In genomic region chr15:61228025-61228901, GRCh38 we compare ENCODE assay signal across 8 cellular contexts. TPM values are rescaled to one million over a fixed set of nuclear protein-coding genes. Genes with fewer than 3 reads are reported as not detected.
DNase-seq lines count a peak whose midpoint lies in the region; ATAC-seq and TF ChIP-seq lines count a peak whose summit lies in the region.

No MANE protein-coding gene starts in this region.

- H3K79me2 ChIP-seq in osteoblast (ENCODE audit: insufficient read depth, low read length): peaks cover 9% of the 10 kb centered on the region

- H3K4me1 ChIP-seq in osteoblast (ENCODE audit: insufficient read depth, low read length): peaks cover 14% of the 10 kb centered on the region

- peak overlapping the region; percentile 94 for H3K4me2 ChIP-seq in osteoblast (ENCODE audit: insufficient read depth, low read length)

- H3K9me3 ChIP-seq in SK-N-MC (ENCODE audit: low read depth, low read length): no peaks in the 10 kb centered on the region
- H3K9me3 ChIP-seq in osteoblast (ENCODE audit: low read depth, low read length): no peaks in the 10 kb centered on the region

- peaks cover 31% of the 10 kb centered on the region for H3K27me3 ChIP-seq in osteoblast (ENCODE audit: insufficient read depth, low read length)

- DNase-seq in NCI-H1105 treated with DMSO at 0.1 percent for 48 hours (lab: John Stamatoyannopoulos, UW): peak; percentile 57
- no peak for DNase-seq in NCI-H1105 (lab: John Stamatoyannopoulos, UW)
- DNase-seq in SK-N-MC (ENCODE audit: low read depth, low spot score): no peak
- peak; percentile 39 for DNase-seq in fibroblast of the aortic adventitia (ENCODE audit: low read depth)
- DNase-seq in osteoblast (ENCODE audit: insufficient read length, low spot score, missing footprints): peak; percentile 84
- DNase-seq in mesenteric fat pad (ENCODE audit: low spot score): no peak

- H3K36me3 ChIP-seq in SK-N-MC (ENCODE audit: insufficient read depth, low read length) (no peaks in the 10 kb centered on the region), osteoblast (ENCODE audit: insufficient read depth, low read length) (no peaks in the 10 kb centered on the region)

- ATAC-seq in GM19467 (IDR thresholded peaks at IDR 0.05; ENCODE audit: unreplicated experiment): no peak
- no peak for ATAC-seq in HG03175 (IDR thresholded peaks at IDR 0.05; ENCODE audit: unreplicated experiment)

- H2AFZ ChIP-seq in osteoblast (ENCODE audit: low read length): peak overlapping the region; percentile 74

- H3K27ac ChIP-seq in SK-N-MC (no peak overlapping the region), osteoblast (ENCODE audit: low read depth, low read length) (no peak overlapping the region)

- H4K20me1 ChIP-seq in osteoblast (ENCODE audit: insufficient read depth, low read length): peaks cover 6% of the 10 kb centered on the region

- TF ChIP-seq CTCF in fibroblast of the aortic adventitia (IDR thresholded peaks at IDR 0.05; ENCODE audit: insufficient read depth, low read length) (no peak), osteoblast (IDR thresholded peaks at IDR 0.05; ENCODE audit: extremely low read depth, low read depth, low read length) (no peak)

- peak overlapping the region; percentile 62 for H3K9ac ChIP-seq in SK-N-MC (ENCODE audit: insufficient read length)

- H3K4me3 ChIP-seq in SK-N-MC (peak overlapping the region; percentile 83), fibroblast of the aortic adventitia (ENCODE audit: low read depth, low read length) (peak overlapping the region; percentile 78), osteoblast (ENCODE audit: insufficient read depth, low read length) (peak overlapping the region; percentile 78)

RNA-seq across cellular contexts. Expression of gene RORA, which starts 0.8 kb away (rescaled TPM):
- total RNA-seq in fibroblast of the aortic adventitia (ENCODE audit: low replicate concordance) (4.0 and 11.0 TPM in 2 replicates), osteoblast (24.6 and 29.5 TPM in 2 replicates), mesenteric fat pad (23.4 TPM)

Comparison
In these comparisons a context has a peak if more than half of its experiments do, and no peak if none do; other contexts are left out.
1. DNase-seq: peak in NCI-H1105 treated with DMSO at 0.1 percent for 48 hours (single experiment), fibroblast of the aortic adventitia (single experiment) and osteoblast (single experiment); none in NCI-H1105 (single experiment), SK-N-MC (single experiment) and mesenteric fat pad (single experiment).
2. Peak in every context shown above with its lines, with median percentiles within 50 percentile points of each other: H3K4me3 ChIP-seq.